ENCODE assay signal across 1 cellular context in genomic region chr17:2442166-2442565, GRCh38.
TF ChIP-seq lines count a peak whose summit lies in the region.

No MANE protein-coding gene starts in this region.

TF ChIP-seq in A549, 52 proteins besides CTCF, POLR2A, EP300 and RAD21 (continued from another document):
- TF ChIP-seq RCOR1 (IDR thresholded peaks at IDR 0.05; ENCODE audit: low read depth, low read length) = no peak
- TF ChIP-seq ELK1 (IDR thresholded peaks at IDR 0.05; ENCODE audit: low read depth, low read length) = no peak
TF ChIP-seq in A549: peak in this region for 0.
